ENCODE assay signal across 1 cellular context in the genomic region with DNA sequence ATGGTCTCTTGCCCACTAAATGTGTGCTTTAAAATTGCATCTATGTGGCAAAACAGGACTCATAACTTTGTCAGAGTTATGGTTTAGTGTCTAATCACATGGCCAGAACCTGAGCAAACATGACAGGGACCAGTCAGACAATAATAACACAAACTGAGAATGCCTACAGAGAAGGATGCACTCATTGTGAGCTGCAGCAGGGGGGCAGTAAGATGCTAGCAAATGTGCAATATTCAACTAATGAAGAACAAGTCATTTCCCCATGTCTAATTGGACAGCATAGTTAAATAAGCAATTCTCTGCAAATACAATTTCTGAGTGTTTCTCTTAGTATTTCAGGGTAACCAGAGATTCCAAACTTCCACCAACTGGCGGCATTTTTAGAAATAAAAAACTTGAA.
TF ChIP-seq lines count a peak whose summit lies in the region.

No MANE protein-coding gene starts in this region.

TF ChIP-seq in HEK293, 187 proteins besides CTCF, POLR2A, EP300 and RAD21 (continued from another document):
- TF ChIP-seq, protein P1, sequence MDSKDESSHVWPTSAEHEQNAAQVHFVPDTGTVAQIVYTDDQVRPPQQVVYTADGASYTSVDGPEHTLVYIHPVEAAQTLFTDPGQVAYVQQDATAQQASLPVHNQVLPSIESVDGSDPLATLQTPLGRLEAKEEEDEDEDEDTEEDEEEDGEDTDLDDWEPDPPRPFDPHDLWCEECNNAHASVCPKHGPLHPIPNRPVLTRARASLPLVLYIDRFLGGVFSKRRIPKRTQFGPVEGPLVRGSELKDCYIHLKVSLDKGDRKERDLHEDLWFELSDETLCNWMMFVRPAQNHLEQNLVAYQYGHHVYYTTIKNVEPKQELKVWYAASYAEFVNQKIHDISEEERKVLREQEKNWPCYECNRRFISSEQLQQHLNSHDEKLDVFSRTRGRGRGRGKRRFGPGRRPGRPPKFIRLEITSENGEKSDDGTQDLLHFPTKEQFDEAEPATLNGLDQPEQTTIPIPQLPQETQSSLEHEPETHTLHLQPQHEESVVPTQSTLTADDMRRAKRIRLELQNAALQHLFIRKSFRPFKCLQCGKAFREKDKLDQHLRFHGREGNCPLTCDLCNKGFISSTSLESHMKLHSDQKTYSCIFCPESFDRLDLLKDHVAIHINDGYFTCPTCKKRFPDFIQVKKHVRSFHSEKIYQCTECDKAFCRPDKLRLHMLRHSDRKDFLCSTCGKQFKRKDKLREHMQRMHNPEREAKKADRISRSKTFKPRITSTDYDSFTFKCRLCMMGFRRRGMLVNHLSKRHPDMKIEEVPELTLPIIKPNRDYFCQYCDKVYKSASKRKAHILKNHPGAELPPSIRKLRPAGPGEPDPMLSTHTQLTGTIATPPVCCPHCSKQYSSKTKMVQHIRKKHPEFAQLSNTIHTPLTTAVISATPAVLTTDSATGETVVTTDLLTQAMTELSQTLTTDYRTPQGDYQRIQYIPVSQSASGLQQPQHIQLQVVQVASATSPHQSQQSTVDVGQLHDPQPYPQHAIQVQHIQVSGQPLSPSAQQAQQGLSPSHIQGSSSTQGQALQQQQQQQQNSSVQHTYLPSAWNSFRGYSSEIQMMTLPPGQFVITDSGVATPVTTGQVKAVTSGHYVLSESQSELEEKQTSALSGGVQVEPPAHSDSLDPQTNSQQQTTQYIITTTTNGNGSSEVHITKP (tag by site-specific recombination; IDR thresholded peaks at IDR 0.05), result peak; percentile 42; the same call in 1 of the 2 replicates
